1 cellular context compared by ENCODE assay signal in the genomic region with DNA sequence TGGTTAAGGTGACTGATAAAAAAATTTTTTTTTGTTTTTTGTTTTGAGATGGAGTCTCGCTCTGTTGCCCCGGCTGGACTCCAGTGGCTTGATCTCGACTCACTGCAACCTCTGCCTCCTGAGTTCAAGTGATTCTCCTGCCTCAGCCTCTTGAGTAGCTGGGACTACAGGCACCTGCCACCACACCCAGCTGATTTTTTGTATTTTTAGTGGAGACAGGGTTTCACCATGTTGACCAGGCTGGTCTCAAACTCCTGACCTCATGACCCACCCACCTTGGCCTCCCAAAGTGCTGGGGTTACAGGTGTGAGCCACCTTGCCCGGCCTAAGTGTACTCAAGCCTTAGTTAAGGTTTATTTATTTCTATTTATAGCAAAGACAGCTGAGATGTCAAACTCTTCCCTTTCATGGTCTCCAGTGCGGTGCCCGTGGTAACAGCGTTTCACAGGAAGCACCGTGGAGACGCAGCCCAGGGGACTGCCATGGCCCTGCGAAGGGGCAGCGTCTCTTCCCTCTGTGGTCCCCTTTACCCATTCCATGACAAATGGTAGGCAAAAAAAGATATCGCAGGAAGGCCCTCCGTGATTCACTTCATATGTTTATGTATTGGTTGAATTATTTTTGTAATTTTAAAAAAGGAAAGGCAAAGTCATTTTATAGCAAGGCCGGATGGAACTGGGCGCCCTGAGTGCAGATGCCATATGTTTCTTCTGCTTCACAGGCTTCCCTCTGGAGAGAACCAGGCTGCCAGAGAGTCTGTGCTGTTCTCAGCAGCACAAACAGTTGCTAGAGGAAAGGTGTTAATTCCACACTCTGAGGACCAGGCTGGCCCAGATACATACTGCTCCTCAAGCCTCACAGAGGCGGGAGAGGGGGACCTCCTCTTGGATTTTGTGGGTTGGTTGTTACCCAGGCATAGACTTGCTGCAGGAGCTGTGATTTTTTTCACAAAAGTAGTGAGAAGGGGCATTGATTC.
TF ChIP-seq lines count a peak whose summit lies in the region.

No MANE protein-coding gene starts in this region.

TF ChIP-seq in H1, 55 proteins besides CTCF, POLR2A, EP300 and RAD21:
- TF ChIP-seq ASH2L (IDR thresholded peaks at IDR 0.05; ENCODE audit: low read length) (no peak), POLR2AphosphoS5 (IDR thresholded peaks at IDR 0.05; ENCODE audit: low read depth, low read length) (0 out of 2 replicates have a peak, but pooled peaks have one; percentile 28), CTBP2 (IDR thresholded peaks at IDR 0.05; ENCODE audit: borderline replicate concordance, insufficient read depth, insufficient read length, low read length) (no peak), NRF1 (IDR thresholded peaks at IDR 0.05; ENCODE audit: low read depth, low read length) (no peak)
